Comparison of ENCODE assay signal across 8 cellular contexts in genomic region chr16:96935-97381, GRCh38. TPM values are rescaled to one million over a fixed set of nuclear protein-coding genes. Genes with fewer than 3 reads are reported as not detected.
DNase-seq lines count a peak whose midpoint lies in the region; ATAC-seq and TF ChIP-seq lines count a peak whose summit lies in the region.

No MANE protein-coding gene starts in this region.

- ATAC-seq in GM18907 (IDR thresholded peaks at IDR 0.05; ENCODE audit: unreplicated experiment): peak; percentile 58
- ATAC-seq in effector memory CD8-positive, alpha-beta T cell (replicated peaks): peak; percentile 99

- peak; percentile 85 to 86 for DNase-seq in AML-193 (lab: John Stamatoyannopoulos, UW)
- peak; percentile 80 to 89 for DNase-seq in HL-60 (ENCODE audit: low read depth in 1 of 2, low spot score in 1 of 2)
- DNase-seq in NOMO-1 treated with DMSO at 0.1 percent for 48 hours (lab: John Stamatoyannopoulos, UW; ENCODE audit: unreplicated experiment): peak; percentile 85
- peak; percentile 70 to 83 (median 81) for DNase-seq in activated CD8-positive, alpha-beta memory T cell treated with anti-CD3 and anti-CD28 coated beads for 48 hours (ENCODE audit: low read depth in 2 of 3, low spot score in 2 of 3)
- peak; percentile 88 to 92 (median 91) for DNase-seq in effector memory CD8-positive, alpha-beta T cell
- DNase-seq in mesothelial cell of epicardium (ENCODE audit: low spot score in 2 of 2, unreplicated experiment in 2 of 2): peak; percentile 73 to 89
- peak; percentile 93 for DNase-seq in stimulated activated CD8-positive, alpha-beta memory T cell treated with anti-CD3 and anti-CD28 coated beads, Interleukin-4, amount 100 ng/mL, for 48 hours

- TF ChIP-seq CTCF in HL-60 (IDR thresholded peaks at IDR 0.05; ENCODE audit: insufficient read depth, low read length) (peak; percentile 99), mesothelial cell of epicardium (IDR thresholded peaks at IDR 0.05; ENCODE audit: unreplicated experiment) (peak; percentile 97)

- H3K36me3 Mint-ChIP-seq in effector memory CD8-positive, alpha-beta T cell (ENCODE audit: insufficient read depth): peaks cover 5% of the 10 kb centered on the region
- H3K36me3 Mint-ChIP-seq in mesothelial cell of epicardium: peaks cover 7% of the 10 kb centered on the region

- H3K27ac Mint-ChIP-seq in effector memory CD8-positive, alpha-beta T cell: no peak overlapping the region
- no peak overlapping the region for H3K27ac Mint-ChIP-seq in mesothelial cell of epicardium

- H3K4me3 Mint-ChIP-seq in effector memory CD8-positive, alpha-beta T cell: no peak overlapping the region
- H3K4me3 Mint-ChIP-seq in mesothelial cell of epicardium: no peak overlapping the region

- no peak overlapping the region for H3K4me3 ChIP-seq in HL-60 (replicated peaks; ENCODE audit: insufficient read depth, low read length)

- H3K27me3 ChIP-seq in HL-60 (ENCODE audit: insufficient read depth, poor library complexity, severe bottlenecking): no peaks in the 10 kb centered on the region

- H3K27me3 Mint-ChIP-seq in effector memory CD8-positive, alpha-beta T cell: no peaks in the 10 kb centered on the region
- H3K27me3 Mint-ChIP-seq in mesothelial cell of epicardium (ENCODE audit: low read depth): no peaks in the 10 kb centered on the region

- no peak overlapping the region for H3K27ac ChIP-seq in HL-60 (replicated peaks)

- H3K4me1 Mint-ChIP-seq in effector memory CD8-positive, alpha-beta T cell (ENCODE audit: low read depth in 2 of 2): peaks cover 6% of the 10 kb centered on the region in 2 donors
- peaks cover 2% of the 10 kb centered on the region for H3K4me1 Mint-ChIP-seq in mesothelial cell of epicardium

- H3K9me3 Mint-ChIP-seq in effector memory CD8-positive, alpha-beta T cell: no peaks in the 10 kb centered on the region
- H3K9me3 Mint-ChIP-seq in mesothelial cell of epicardium: no peaks in the 10 kb centered on the region

RNA-seq across cellular contexts. Expression of gene MPG, which starts 18.9 kb away (rescaled TPM):
- total RNA-seq in mesothelial cell of epicardium: 43.4 to 44.7 TPM (median 44.2 TPM) in 3 replicates

RNA-seq across cellular contexts. Expression of gene RHBDF1, which starts 24.5 kb away (rescaled TPM):
- total RNA-seq in mesothelial cell of epicardium: 73.5 to 81.2 TPM (median 73.5 TPM) in 3 replicates

RNA-seq across cellular contexts. Expression of gene NPRL3, which starts 41.5 kb away (rescaled TPM):
- total RNA-seq in mesothelial cell of epicardium: 43.5 to 45.8 TPM (median 44.5 TPM) in 3 replicates

RNA-seq across cellular contexts. Expression of gene SNRNP25, which starts 43.3 kb away (rescaled TPM):
- total RNA-seq in mesothelial cell of epicardium: 33.1 to 34.8 TPM (median 33.9 TPM) in 3 replicates

RNA-seq across cellular contexts. Expression of gene POLR3K, which starts 43.5 kb away (rescaled TPM):
- total RNA-seq in mesothelial cell of epicardium: 8.7 to 9.2 TPM (median 9.1 TPM) in 3 replicates
